ENCODE assay signal across 1 cellular context in the genomic region with DNA sequence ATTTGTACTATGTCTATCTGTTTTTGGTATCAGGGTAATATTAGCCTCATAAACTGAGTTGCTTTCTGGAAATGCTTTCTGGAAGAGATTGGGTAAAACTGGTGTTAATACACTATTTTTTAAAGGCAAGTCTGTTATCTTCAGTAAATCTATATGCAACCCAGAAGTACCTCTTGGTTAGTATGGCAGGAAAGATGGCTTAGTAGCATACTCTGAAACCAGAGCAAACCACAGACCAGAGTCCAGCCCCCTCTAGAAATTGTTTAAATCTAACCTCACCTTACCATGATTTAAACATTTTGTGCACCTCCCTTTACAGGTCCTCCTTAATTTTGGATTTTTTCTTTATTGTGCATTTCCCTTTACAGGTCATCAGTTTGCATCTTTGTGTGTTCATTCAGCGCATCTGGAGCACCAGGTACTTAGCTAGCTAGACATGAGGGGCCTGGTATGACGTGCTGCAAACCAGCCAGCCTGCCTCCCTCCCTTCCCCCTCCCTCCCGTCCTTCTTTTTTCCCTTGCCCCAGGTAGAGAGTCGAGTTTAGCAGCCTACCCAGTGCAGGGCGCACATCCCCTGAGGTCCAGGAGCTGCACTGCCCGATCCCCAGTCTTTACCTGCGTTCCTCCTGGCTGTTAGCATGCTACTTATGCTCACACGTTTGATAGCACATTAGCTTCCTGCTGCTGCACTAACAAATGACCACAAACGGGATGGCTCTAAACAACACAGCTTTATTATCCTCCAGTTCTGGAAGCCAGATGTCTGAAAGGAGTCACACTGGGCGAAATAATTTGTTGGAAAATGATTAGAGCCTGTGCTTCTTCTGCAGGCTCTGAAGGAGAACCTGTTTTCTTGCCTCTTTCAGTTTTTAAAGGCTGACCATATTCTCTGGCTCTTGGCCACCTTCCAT.
TF ChIP-seq lines count a peak whose summit lies in the region.

No MANE protein-coding gene starts in this region.

TF ChIP-seq in SK-N-SH treated with all-trans-retinoic acid at 6 μM for 48 hours, 23 proteins besides CTCF, POLR2A, EP300 and RAD21 (continued from another document):
- TF ChIP-seq, protein P1, sequence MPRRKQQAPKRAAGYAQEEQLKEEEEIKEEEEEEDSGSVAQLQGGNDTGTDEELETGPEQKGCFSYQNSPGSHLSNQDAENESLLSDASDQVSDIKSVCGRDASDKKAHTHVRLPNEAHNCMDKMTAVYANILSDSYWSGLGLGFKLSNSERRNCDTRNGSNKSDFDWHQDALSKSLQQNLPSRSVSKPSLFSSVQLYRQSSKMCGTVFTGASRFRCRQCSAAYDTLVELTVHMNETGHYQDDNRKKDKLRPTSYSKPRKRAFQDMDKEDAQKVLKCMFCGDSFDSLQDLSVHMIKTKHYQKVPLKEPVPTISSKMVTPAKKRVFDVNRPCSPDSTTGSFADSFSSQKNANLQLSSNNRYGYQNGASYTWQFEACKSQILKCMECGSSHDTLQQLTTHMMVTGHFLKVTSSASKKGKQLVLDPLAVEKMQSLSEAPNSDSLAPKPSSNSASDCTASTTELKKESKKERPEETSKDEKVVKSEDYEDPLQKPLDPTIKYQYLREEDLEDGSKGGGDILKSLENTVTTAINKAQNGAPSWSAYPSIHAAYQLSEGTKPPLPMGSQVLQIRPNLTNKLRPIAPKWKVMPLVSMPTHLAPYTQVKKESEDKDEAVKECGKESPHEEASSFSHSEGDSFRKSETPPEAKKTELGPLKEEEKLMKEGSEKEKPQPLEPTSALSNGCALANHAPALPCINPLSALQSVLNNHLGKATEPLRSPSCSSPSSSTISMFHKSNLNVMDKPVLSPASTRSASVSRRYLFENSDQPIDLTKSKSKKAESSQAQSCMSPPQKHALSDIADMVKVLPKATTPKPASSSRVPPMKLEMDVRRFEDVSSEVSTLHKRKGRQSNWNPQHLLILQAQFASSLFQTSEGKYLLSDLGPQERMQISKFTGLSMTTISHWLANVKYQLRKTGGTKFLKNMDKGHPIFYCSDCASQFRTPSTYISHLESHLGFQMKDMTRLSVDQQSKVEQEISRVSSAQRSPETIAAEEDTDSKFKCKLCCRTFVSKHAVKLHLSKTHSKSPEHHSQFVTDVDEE (CRISPR knock-in tag; IDR thresholded peaks at IDR 0.05): no peak
- TF ChIP-seq PPARA (CRISPR knock-in tag; IDR thresholded peaks at IDR 0.05; ENCODE audit: borderline replicate concordance) (no peak), ZC3H10 (CRISPR knock-in tag; IDR thresholded peaks at IDR 0.05) (no peak), BACH2 (CRISPR knock-in tag; IDR thresholded peaks at IDR 0.05; ENCODE audit: borderline replicate concordance) (no peak), ESRRG (CRISPR knock-in tag; IDR thresholded peaks at IDR 0.05) (no peak), RARB (CRISPR knock-in tag; IDR thresholded peaks at IDR 0.05) (no peak)
- TF ChIP-seq, protein P2, sequence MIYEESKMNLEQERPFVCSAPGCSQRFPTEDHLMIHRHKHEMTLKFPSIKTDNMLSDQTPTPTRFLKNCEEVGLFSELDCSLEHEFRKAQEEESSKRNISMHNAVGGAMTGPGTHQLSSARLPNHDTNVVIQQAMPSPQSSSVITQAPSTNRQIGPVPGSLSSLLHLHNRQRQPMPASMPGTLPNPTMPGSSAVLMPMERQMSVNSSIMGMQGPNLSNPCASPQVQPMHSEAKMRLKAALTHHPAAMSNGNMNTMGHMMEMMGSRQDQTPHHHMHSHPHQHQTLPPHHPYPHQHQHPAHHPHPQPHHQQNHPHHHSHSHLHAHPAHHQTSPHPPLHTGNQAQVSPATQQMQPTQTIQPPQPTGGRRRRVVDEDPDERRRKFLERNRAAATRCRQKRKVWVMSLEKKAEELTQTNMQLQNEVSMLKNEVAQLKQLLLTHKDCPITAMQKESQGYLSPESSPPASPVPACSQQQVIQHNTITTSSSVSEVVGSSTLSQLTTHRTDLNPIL (CRISPR knock-in tag; IDR thresholded peaks at IDR 0.05; ENCODE audit: low read depth): no peak
- TF ChIP-seq, protein P3, sequence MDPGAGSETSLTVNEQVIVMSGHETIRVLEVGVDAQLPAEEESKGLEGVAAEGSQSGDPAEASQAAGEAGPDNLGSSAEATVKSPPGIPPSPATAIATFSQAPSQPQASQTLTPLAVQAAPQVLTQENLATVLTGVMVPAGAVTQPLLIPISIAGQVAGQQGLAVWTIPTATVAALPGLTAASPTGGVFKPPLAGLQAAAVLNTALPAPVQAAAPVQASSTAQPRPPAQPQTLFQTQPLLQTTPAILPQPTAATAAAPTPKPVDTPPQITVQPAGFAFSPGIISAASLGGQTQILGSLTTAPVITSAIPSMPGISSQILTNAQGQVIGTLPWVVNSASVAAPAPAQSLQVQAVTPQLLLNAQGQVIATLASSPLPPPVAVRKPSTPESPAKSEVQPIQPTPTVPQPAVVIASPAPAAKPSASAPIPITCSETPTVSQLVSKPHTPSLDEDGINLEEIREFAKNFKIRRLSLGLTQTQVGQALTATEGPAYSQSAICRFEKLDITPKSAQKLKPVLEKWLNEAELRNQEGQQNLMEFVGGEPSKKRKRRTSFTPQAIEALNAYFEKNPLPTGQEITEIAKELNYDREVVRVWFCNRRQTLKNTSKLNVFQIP (CRISPR knock-in tag; IDR thresholded peaks at IDR 0.05; ENCODE audit: borderline replicate concordance, low read depth): no peak
